19 cellular contexts compared by ENCODE assay signal in genomic region chr3:151347432-151347831, GRCh38. TPM values are rescaled to one million over a fixed set of nuclear protein-coding genes. Genes with fewer than 3 reads are reported as not detected.
DNase-seq lines count a peak whose midpoint lies in the region; ATAC-seq and TF ChIP-seq lines count a peak whose summit lies in the region.
"Had no signal": no experiment of that assay in that cellular context is flagged by ENCODE, and none has a peak within 500 bp of the region (broad histone marks: within the 10 kb centered on the region; RNA-seq: fewer than 3 reads in every experiment).

No MANE protein-coding gene starts in this region.

- ATAC-seq in GM18868 (IDR thresholded peaks at IDR 0.05; ENCODE audit: unreplicated experiment), result peak; percentile 33
- ATAC-seq in heart left ventricle, result peak in 3 of 4 donors; percentile 61 to 75 (median 74)
- ATAC-seq in activated CD8-positive, alpha-beta T cell treated with anti-CD3 and anti-CD28 coated beads, Interleukin-2, amount 10 ng/mL, durations not matched to agents 7 days and 5 days, result no peak

- H3K27me3 Mint-ChIP-seq in activated CD8-positive, alpha-beta T cell treated with anti-CD3 and anti-CD28 coated beads, Interleukin-2, amount 10 ng/mL, durations not matched to agents 7 days and 5 days (ENCODE audit: low read depth), result peaks cover 24% of the 10 kb centered on the region

- peaks cover 0 to 53% (median 0%) of the 10 kb centered on the region in 12 donors for H3K4me1 ChIP-seq in heart left ventricle
- H3K4me1 ChIP-seq in osteoblast (ENCODE audit: insufficient read depth, low read length), result no peaks in the 10 kb centered on the region
- H3K4me1 ChIP-seq: BE2C, breast epithelium had no signal

- intact Hi-C loops in heart left ventricle (cut with DNase I), result no loop called here

- no peak overlapping the region for H3K4me2 ChIP-seq in osteoblast (ENCODE audit: insufficient read depth, low read length)

- no peaks in the 10 kb centered on the region for H3K79me2 ChIP-seq in osteoblast (ENCODE audit: insufficient read depth, low read length)

- peak overlapping the region in 1 of 12 donors; percentile 87 for H3K27ac ChIP-seq in heart left ventricle
- H3K27ac ChIP-seq in osteoblast (ENCODE audit: low read depth, low read length), result no peak overlapping the region
- H3K27ac ChIP-seq: breast epithelium had no signal

- H3K9me3 ChIP-seq in heart left ventricle, result no peaks in the 10 kb centered on the region
- no peaks in the 10 kb centered on the region for H3K9me3 ChIP-seq in osteoblast (ENCODE audit: low read depth, low read length)
- H3K9me3 ChIP-seq: BE2C, breast epithelium had no signal

- H3K9me3 Mint-ChIP-seq in activated CD8-positive, alpha-beta T cell treated with anti-CD3 and anti-CD28 coated beads, Interleukin-2, amount 10 ng/mL, durations not matched to agents 7 days and 5 days (ENCODE audit: insufficient read depth), result no peaks in the 10 kb centered on the region
- H3K9me3 Mint-ChIP-seq: activated naive CD4-positive, alpha-beta T cell treated with anti-CD3 and anti-CD28 coated beads, Interleukin-2, amount 10 ng/mL, durations not matched to agents 7 days and 5 days had no signal

- no peak for TF ChIP-seq POLR2A in heart left ventricle (IDR thresholded peaks at IDR 0.05)

- H3K27ac Mint-ChIP-seq in activated CD8-positive, alpha-beta T cell treated with anti-CD3 and anti-CD28 coated beads, Interleukin-2, amount 10 ng/mL, durations not matched to agents 7 days and 5 days, result no peak overlapping the region
- H3K27ac Mint-ChIP-seq: activated naive CD4-positive, alpha-beta T cell treated with anti-CD3 and anti-CD28 coated beads, Interleukin-2, amount 10 ng/mL, durations not matched to agents 7 days and 5 days had no signal

- TF ChIP-seq CTCF in heart left ventricle (IDR thresholded peaks at IDR 0.05), result no peak
- no peak for TF ChIP-seq CTCF in osteoblast (IDR thresholded peaks at IDR 0.05; ENCODE audit: extremely low read depth, low read depth, low read length)

- peaks cover 10% of the 10 kb centered on the region for H3K4me1 Mint-ChIP-seq in activated CD8-positive, alpha-beta T cell treated with anti-CD3 and anti-CD28 coated beads, Interleukin-2, amount 10 ng/mL, durations not matched to agents 7 days and 5 days (ENCODE audit: low read depth)

- no peaks in the 10 kb centered on the region for H3K36me3 Mint-ChIP-seq in activated CD8-positive, alpha-beta T cell treated with anti-CD3 and anti-CD28 coated beads, Interleukin-2, amount 10 ng/mL, durations not matched to agents 7 days and 5 days (ENCODE audit: low read depth)
- H3K36me3 Mint-ChIP-seq: activated naive CD4-positive, alpha-beta T cell treated with anti-CD3 and anti-CD28 coated beads, Interleukin-2, amount 10 ng/mL, durations not matched to agents 7 days and 5 days had no signal

- POLR2A ChIA-PET in activated CD8-positive, alpha-beta T cell treated with anti-CD3 and anti-CD28 coated beads, Interleukin-2, amount 10 ng/mL, durations not matched to agents 7 days and 5 days (lab: Charles Lee), result interaction anchor here (0.5 kb wide), 1 partner anchor 20 kb away, joined by 3 read pairs; no protein-coding TSS in a partner anchor

- H3K27me3 ChIP-seq in heart left ventricle, result no peaks in the 10 kb centered on the region
- peaks cover 6% of the 10 kb centered on the region for H3K27me3 ChIP-seq in osteoblast (ENCODE audit: insufficient read depth, low read length)
- H3K27me3 ChIP-seq: BE2C, breast epithelium had no signal

- peak overlapping the region; percentile 1 for H2AFZ ChIP-seq in osteoblast (ENCODE audit: low read length)

- DNase-seq in OCI-M1 (lab: John Stamatoyannopoulos, UW) (peak; percentile 62), heart left ventricle (peak in 4 of 5 donors; percentile 22 to 32 (median 28)), osteoblast (ENCODE audit: insufficient read length, low spot score, missing footprints) (no peak), NCI-H2196 (lab: John Stamatoyannopoulos, UW; ENCODE audit: unreplicated experiment) (no peak), NCI-H226 (no peak), cerebellar nuclear complex (lab: John Stamatoyannopoulos, UW) (no peak)
- DNase-seq in activated CD8-positive, alpha-beta T cell treated with anti-CD3 and anti-CD28 coated beads, Interleukin-2, amount 10 ng/mL, durations not matched to agents 7 days and 5 days, result no peak
- DNase-seq: activated CD4-positive, CD25-positive, alpha-beta regulatory T cell; activated CD8-positive, alpha-beta memory T cell treated with anti-CD3 and anti-CD28 coated beads, Interleukin-2, amount 50 U/mL, for 4 hours; activated naive CD4-positive, alpha-beta T cell treated with anti-CD3 and anti-CD28 coated beads, Interleukin-2, amount 10 ng/mL, durations not matched to agents 7 days and 5 days; BE2C; DMS79; NCI-H187; NCI-H748 treated with DMSO at 0.1 percent for 48 hours had no signal

- CTCF ChIA-PET in activated CD8-positive, alpha-beta T cell treated with anti-CD3 and anti-CD28 coated beads, Interleukin-2, amount 10 ng/mL, durations not matched to agents 7 days and 5 days (lab: Charles Lee), result no interaction called here

- H3K36me3 ChIP-seq in heart left ventricle (no peaks in the 10 kb centered on the region), osteoblast (ENCODE audit: insufficient read depth, low read length) (no peaks in the 10 kb centered on the region)
- H3K36me3 ChIP-seq: breast epithelium had no signal

- H3K4me3 Mint-ChIP-seq in activated CD8-positive, alpha-beta T cell treated with anti-CD3 and anti-CD28 coated beads, Interleukin-2, amount 10 ng/mL, durations not matched to agents 7 days and 5 days, result no peak overlapping the region
- H3K4me3 Mint-ChIP-seq: activated naive CD4-positive, alpha-beta T cell treated with anti-CD3 and anti-CD28 coated beads, Interleukin-2, amount 10 ng/mL, durations not matched to agents 7 days and 5 days had no signal

- H3K4me3 ChIP-seq in heart left ventricle (no peak overlapping the region), osteoblast (ENCODE audit: insufficient read depth, low read length) (no peak overlapping the region)
- H3K4me3 ChIP-seq: breast epithelium had no signal

- 63 to 71% (median 64%) methylated on average over 6 of the region's 6 CpGs for WGBS in heart left ventricle, 4 donors

- H4K20me1 ChIP-seq in osteoblast (ENCODE audit: insufficient read depth, low read length), result no peaks in the 10 kb centered on the region

RNA-seq across cellular contexts. Expression of gene P2RY13, which starts 18.1 kb away (rescaled TPM):
- total RNA-seq in heart left ventricle (1 to 10 TPM in 2 of 9 donors, under 1 TPM in 7; 0.23 to 7.3 (median 0.50) TPM), osteoblast (not detected in 2 replicates)
- under 1 TPM; 0.25 to 0.30 TPM for polyA plus RNA-seq in heart left ventricle
- total RNA-seq in activated CD8-positive, alpha-beta T cell treated with anti-CD3 and anti-CD28 coated beads, Interleukin-2, amount 10 ng/mL, durations not matched to agents 7 days and 5 days, result not detected
- total RNA-seq: fibroblast of villous mesenchyme, myocyte, SK-MEL-5 had no signal

RNA-seq across cellular contexts. Expression of gene GPR87, which starts 30.8 kb away (rescaled TPM):
- not detected for total RNA-seq in heart left ventricle
- not detected for polyA plus RNA-seq in heart left ventricle
- not detected in 2 replicates for total RNA-seq in osteoblast
- not detected for total RNA-seq in activated CD8-positive, alpha-beta T cell treated with anti-CD3 and anti-CD28 coated beads, Interleukin-2, amount 10 ng/mL, durations not matched to agents 7 days and 5 days
- total RNA-seq: myocyte, SK-MEL-5 had no signal

RNA-seq across cellular contexts. Expression of gene P2RY12, which starts 37.1 kb away (rescaled TPM):
- total RNA-seq in heart left ventricle (1 to 10 TPM in 3 of 9 donors, under 1 TPM in 6; 0.40 to 3.4 (median 0.84) TPM), osteoblast (not detected in 2 replicates)
- polyA plus RNA-seq in heart left ventricle, result under 1 TPM; 0.26 to 0.34 TPM
- not detected for total RNA-seq in activated CD8-positive, alpha-beta T cell treated with anti-CD3 and anti-CD28 coated beads, Interleukin-2, amount 10 ng/mL, durations not matched to agents 7 days and 5 days
- total RNA-seq: myocyte, SK-MEL-5 had no signal

Comparison
In these comparisons a context has a peak if more than half of its experiments do, and no peak if none do; other contexts are left out.
1. DNase-seq: peak in OCI-M1 (single experiment) and heart left ventricle (4 of 5); none in osteoblast (single experiment), activated CD8-positive, alpha-beta T cell treated with anti-CD3 and anti-CD28 coated beads, Interleukin-2, amount 10 ng/mL, durations not matched to agents 7 days and 5 days (single experiment), NCI-H2196 (single experiment), NCI-H226 (single experiment) and cerebellar nuclear complex (0 of 2).